In the genomic region with DNA sequence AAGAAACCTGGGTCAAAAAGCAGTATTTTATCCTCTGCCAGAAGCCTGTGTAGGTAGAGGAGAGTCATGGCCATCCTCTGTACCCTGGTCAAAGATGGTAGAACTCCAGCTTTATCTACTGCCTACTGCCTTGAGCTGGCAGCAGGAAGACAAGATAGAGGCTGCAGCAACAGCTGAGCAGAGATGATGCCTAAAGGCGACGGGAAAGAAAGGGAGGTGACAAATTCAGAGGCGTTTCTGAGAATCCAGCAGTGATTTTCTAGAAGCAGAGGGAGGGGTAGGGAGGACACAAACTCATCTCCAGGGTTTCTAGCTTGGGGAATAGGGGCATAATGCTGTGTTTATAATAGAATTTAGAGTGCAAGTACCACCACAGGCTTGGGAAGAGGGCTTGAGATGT, we compare ENCODE assay signal across 22 cellular contexts. TPM values are rescaled to one million over a fixed set of nuclear protein-coding genes. Genes with fewer than 3 reads are reported as not detected.
DNase-seq lines count a peak whose midpoint lies in the region; ATAC-seq, FAIRE-seq and TF ChIP-seq lines count a peak whose summit lies in the region.
"Had no signal": no experiment of that assay in that cellular context is flagged by ENCODE, and none has a peak within 500 bp of the region (broad histone marks: within the 10 kb centered on the region; RNA-seq: fewer than 3 reads in every experiment).

No MANE protein-coding gene starts in this region.

- FAIRE-seq in D721Med (lab: Jason Lieb, UNC), result no peak
- FAIRE-seq: GM12878 had no signal

- ATAC-seq in activated T-cell treated with anti-CD3 and anti-CD28 coated beads, Interleukin-2, amount 50 U/mL, for 4 hours, result no peak
- ATAC-seq: GM12878, Panc1 had no signal

- no peaks in the 10 kb centered on the region for H3K9me3 Mint-ChIP-seq in activated T-cell treated with anti-CD3 and anti-CD28 coated beads, Interleukin-2, amount 50 U/mL, for 24 hours
- no peaks in the 10 kb centered on the region for H3K9me3 Mint-ChIP-seq in activated T-cell treated with anti-CD3 and anti-CD28 coated beads, Interleukin-2, amount 50 U/mL, for 4 hours
- no peaks in the 10 kb centered on the region for H3K9me3 Mint-ChIP-seq in T-helper 1 cell treated with Interleukin-12 subunit alpha and Interleukin-12 subunit beta and Interleukin-4 antibody, amounts not matched to agents 30 μg/mL and 1 μg/mL, for 36 hours
- H3K9me3 Mint-ChIP-seq in nephron progenitor cell, result no peaks in the 10 kb centered on the region

- H3K36me3 Mint-ChIP-seq in activated T-cell treated with anti-CD3 and anti-CD28 coated beads, Interleukin-2, amount 50 U/mL, for 24 hours (ENCODE audit: low read depth), result peaks cover 39% of the 10 kb centered on the region
- H3K36me3 Mint-ChIP-seq in activated T-cell treated with anti-CD3 and anti-CD28 coated beads, Interleukin-2, amount 50 U/mL, for 4 hours (ENCODE audit: insufficient read depth), result peaks cover 7% of the 10 kb centered on the region
- H3K36me3 Mint-ChIP-seq in T-helper 1 cell treated with Interleukin-12 subunit alpha and Interleukin-12 subunit beta and Interleukin-4 antibody, amounts not matched to agents 30 μg/mL and 1 μg/mL, for 36 hours (ENCODE audit: low read depth), result peaks cover 13% of the 10 kb centered on the region
- peaks cover 23% of the 10 kb centered on the region for H3K36me3 Mint-ChIP-seq in nephron progenitor cell (ENCODE audit: low read depth)

- TF ChIP-seq CTCF in nephron progenitor cell (IDR thresholded peaks at IDR 0.05), result no peak
- no peak for TF ChIP-seq CTCF in D721Med (IDR thresholded peaks at IDR 0.05; ENCODE audit: insufficient read depth, missing control alignments)

- H3K27me3 Mint-ChIP-seq in activated T-cell treated with anti-CD3 and anti-CD28 coated beads, Interleukin-2, amount 50 U/mL, for 24 hours, result no peaks in the 10 kb centered on the region
- H3K27me3 Mint-ChIP-seq in activated T-cell treated with anti-CD3 and anti-CD28 coated beads, Interleukin-2, amount 50 U/mL, for 4 hours (ENCODE audit: low read depth), result no peaks in the 10 kb centered on the region
- no peaks in the 10 kb centered on the region for H3K27me3 Mint-ChIP-seq in T-helper 1 cell treated with Interleukin-12 subunit alpha and Interleukin-12 subunit beta and Interleukin-4 antibody, amounts not matched to agents 30 μg/mL and 1 μg/mL, for 36 hours (ENCODE audit: low read depth)
- H3K27me3 Mint-ChIP-seq in nephron progenitor cell (ENCODE audit: low read depth, poor library complexity), result no peaks in the 10 kb centered on the region

- no peak overlapping the region for H3K4me3 Mint-ChIP-seq in activated T-cell treated with anti-CD3 and anti-CD28 coated beads, Interleukin-2, amount 50 U/mL, for 24 hours
- H3K4me3 Mint-ChIP-seq in activated T-cell treated with anti-CD3 and anti-CD28 coated beads, Interleukin-2, amount 50 U/mL, for 4 hours, result no peak overlapping the region
- no peak overlapping the region for H3K4me3 Mint-ChIP-seq in T-helper 1 cell treated with Interleukin-12 subunit alpha and Interleukin-12 subunit beta and Interleukin-4 antibody, amounts not matched to agents 30 μg/mL and 1 μg/mL, for 36 hours
- no peak overlapping the region for H3K4me3 Mint-ChIP-seq in nephron progenitor cell

- peak overlapping the region; percentile 22 for H3K27ac ChIP-seq in caudate nucleus (ENCODE audit: low read depth, low read length)
- H3K27ac ChIP-seq: GM23248 had no signal

- H3K4me1 Mint-ChIP-seq in activated T-cell treated with anti-CD3 and anti-CD28 coated beads, Interleukin-2, amount 50 U/mL, for 24 hours (ENCODE audit: low read depth), result no peaks in the 10 kb centered on the region
- no peaks in the 10 kb centered on the region for H3K4me1 Mint-ChIP-seq in activated T-cell treated with anti-CD3 and anti-CD28 coated beads, Interleukin-2, amount 50 U/mL, for 4 hours (ENCODE audit: low read depth)
- H3K4me1 Mint-ChIP-seq in T-helper 1 cell treated with Interleukin-12 subunit alpha and Interleukin-12 subunit beta and Interleukin-4 antibody, amounts not matched to agents 30 μg/mL and 1 μg/mL, for 36 hours (ENCODE audit: low read depth), result peaks cover 11% of the 10 kb centered on the region
- peaks cover 25% of the 10 kb centered on the region for H3K4me1 Mint-ChIP-seq in nephron progenitor cell

- H3K27ac Mint-ChIP-seq in activated T-cell treated with anti-CD3 and anti-CD28 coated beads, Interleukin-2, amount 50 U/mL, for 24 hours, result peak overlapping the region; percentile 6
- peak overlapping the region; percentile 38 for H3K27ac Mint-ChIP-seq in T-helper 1 cell treated with Interleukin-12 subunit alpha and Interleukin-12 subunit beta and Interleukin-4 antibody, amounts not matched to agents 30 μg/mL and 1 μg/mL, for 36 hours
- H3K27ac Mint-ChIP-seq in nephron progenitor cell, result peak overlapping the region; percentile 3

- peak; percentile 2 for DNase-seq in activated T-cell treated with anti-CD3 and anti-CD28 coated beads, Interleukin-2, amount 50 U/mL, for 24 hours
- no peak for DNase-seq in activated T-cell treated with anti-CD3 and anti-CD28 coated beads, Interleukin-2, amount 50 U/mL, for 4 hours
- DNase-seq in caudate nucleus (lab: John Stamatoyannopoulos, UW) (peak in 5 of 61 donors; percentile 30 to 62 (median 43)), nephron progenitor cell (no peak), NCI-H1436 (lab: John Stamatoyannopoulos, UW) (no peak), D721Med (ENCODE audit: insufficient read length, low spot score) (no peak), AG20443 (ENCODE audit: low spot score) (no peak)
- DNase-seq: DMS79; GM23248; MM.1S; NCI-H1092; NCI-H1436 treated with DMSO at 0.1 percent for 48 hours; NCI-H1930; NCI-H748 treated with DMSO at 0.1 percent for 48 hours; NK-92 treated with Interleukin-12 subunit alpha and Interleukin-12 subunit beta, amount 100 ng/mL, for 24 hours; SIG-M5 had no signal

RNA-seq across cellular contexts. Expression of a gene that starts 15.5 kb away (rescaled TPM):
- under 1 TPM in 1 of 3 donors, not detected in 2; 0.18 TPM for total RNA-seq in activated T-cell treated with anti-CD3 and anti-CD28 coated beads, Interleukin-2, amount 50 U/mL, for 4 hours
- total RNA-seq: A172, LHCN-M2, NCI-H460 had no signal

RNA-seq across cellular contexts. Expression of a gene that starts 23.2 kb away (rescaled TPM):
- total RNA-seq in activated T-cell treated with anti-CD3 and anti-CD28 coated beads, Interleukin-2, amount 50 U/mL, for 4 hours, result under 1 TPM in 1 of 3 donors, not detected in 2; 0.13 TPM
- total RNA-seq: A172, GM23248, LHCN-M2, NCI-H460 had no signal

RNA-seq across cellular contexts. Expression of a gene that starts 30.8 kb away (rescaled TPM):
- 100 to 1,000 TPM; 164 to 174 (median 170) TPM for total RNA-seq in activated T-cell treated with anti-CD3 and anti-CD28 coated beads, Interleukin-2, amount 50 U/mL, for 4 hours

RNA-seq across cellular contexts. Expression of a gene that starts 30.9 kb away (rescaled TPM):
- total RNA-seq in activated T-cell treated with anti-CD3 and anti-CD28 coated beads, Interleukin-2, amount 50 U/mL, for 4 hours, result 10 to 100 TPM; 19.6 to 24.7 (median 21.5) TPM

RNA-seq across cellular contexts. Expression of a gene that starts 32.7 kb away (rescaled TPM):
- total RNA-seq in activated T-cell treated with anti-CD3 and anti-CD28 coated beads, Interleukin-2, amount 50 U/mL, for 4 hours, result 100 to 1,000 TPM; 122 to 147 (median 128) TPM
